24 cellular contexts compared by ENCODE assay signal in genomic region chr4:78213218-78213617, GRCh38.
DNase-seq lines count a peak whose midpoint lies in the region; ATAC-seq, FAIRE-seq and TF ChIP-seq lines count a peak whose summit lies in the region.
"Had no signal": no experiment of that assay in that cellular context is flagged by ENCODE, and none has a peak within 500 bp of the region (broad histone marks: within the 10 kb centered on the region; RNA-seq: fewer than 3 reads in every experiment).

No MANE protein-coding gene starts in this region.

- H4K20me1 ChIP-seq in HepG2 (ENCODE audit: insufficient read depth, low read length): no peaks in the 10 kb centered on the region

- H3K4me1 Mint-ChIP-seq in CD8-positive, alpha-beta memory T cell: no peaks in the 10 kb centered on the region
- H3K4me1 Mint-ChIP-seq: CD4-positive, CD25-positive, alpha-beta regulatory T cell; stimulated activated effector memory CD8-positive, alpha-beta T cell treated with anti-CD3 and anti-CD28 coated beads, Interleukin-12 subunit alpha, Interleukin-12 subunit beta, amount 100 ng/mL, for 72 hours had no signal

- no peaks in the 10 kb centered on the region for H3K9me3 ChIP-seq in HepG2 (ENCODE audit: low read length)
- H3K9me3 ChIP-seq in right lobe of liver: no peaks in the 10 kb centered on the region
- H3K9me3 ChIP-seq in CD8-positive, alpha-beta memory T cell (ENCODE audit: low read length): no peaks in the 10 kb centered on the region
- H3K9me3 ChIP-seq in upper lobe of left lung: no peaks in the 10 kb centered on the region
- H3K9me3 ChIP-seq: heart left ventricle, sigmoid colon had no signal

- peaks cover 31% of the 10 kb centered on the region for H3K4me1 ChIP-seq in HepG2 (ENCODE audit: insufficient read depth, low read length)
- no peaks in the 10 kb centered on the region for H3K4me1 ChIP-seq in right lobe of liver
- no peaks in the 10 kb centered on the region for H3K4me1 ChIP-seq in CD8-positive, alpha-beta memory T cell (ENCODE audit: insufficient read depth, low read length)
- no peaks in the 10 kb centered on the region for H3K4me1 ChIP-seq in upper lobe of left lung
- H3K4me1 ChIP-seq: heart left ventricle, parathyroid adenoma had no signal

- POLR2A ChIA-PET in HepG2 (lab: Yijun Ruan, JAX): no interaction called here
- POLR2A ChIA-PET in CD8-positive, alpha-beta memory T cell (lab: Charles Lee): no interaction called here

- H3K4me3 ChIP-seq in HepG2 (replicated peaks in 1 of 3; ENCODE audit: insufficient read depth in 1 of 3, low read depth in 2 of 3, low read length in 3 of 3): no peak overlapping the region
- H3K4me3 ChIP-seq in right lobe of liver: no peak overlapping the region
- no peak overlapping the region for H3K4me3 ChIP-seq in CD8-positive, alpha-beta memory T cell (ENCODE audit: low read length)
- H3K4me3 ChIP-seq in upper lobe of left lung: no peak overlapping the region
- H3K4me3 ChIP-seq: cardiac muscle cell, heart left ventricle, sigmoid colon had no signal

- no peak overlapping the region for H2AFZ ChIP-seq in HepG2 (ENCODE audit: low read length)
- H2AFZ ChIP-seq: parathyroid adenoma had no signal

- no peak overlapping the region for H3K27ac ChIP-seq in HepG2 (ENCODE audit: extremely low read length, insufficient read depth, low read length)
- no peak overlapping the region for H3K27ac ChIP-seq in right lobe of liver
- no peak overlapping the region for H3K27ac ChIP-seq in CD8-positive, alpha-beta memory T cell (ENCODE audit: low read depth, low read length)
- no peak overlapping the region for H3K27ac ChIP-seq in upper lobe of left lung
- H3K27ac ChIP-seq: cardiac muscle cell, heart left ventricle, parathyroid adenoma, WERI-Rb-1 had no signal

- no TSS peak for BruUV-seq in HepG2 (replicated peaks; lab: Mats Ljungman, UMichigan)

- H3K27me3 ChIP-seq in HepG2 (ENCODE audit: control insufficient read depth in 1 of 2, insufficient read depth in 2 of 2, low read length in 2 of 2) (no peaks in the 10 kb centered on the region), right lobe of liver (no peaks in the 10 kb centered on the region), upper lobe of left lung (no peaks in the 10 kb centered on the region)
- no peaks in the 10 kb centered on the region for H3K27me3 ChIP-seq in CD8-positive, alpha-beta memory T cell (ENCODE audit: insufficient read depth, low read length, poor library complexity, severe bottlenecking)
- H3K27me3 ChIP-seq: cardiac muscle cell, heart left ventricle, sigmoid colon had no signal

- no peak overlapping the region for H3K4me3 Mint-ChIP-seq in CD8-positive, alpha-beta memory T cell
- H3K4me3 Mint-ChIP-seq: CD4-positive, CD25-positive, alpha-beta regulatory T cell; dendritic cell treated with granulocyte-macrophage colony-stimulating factor and Interleukin-4, amounts not matched to agents 40 ng/mL and 50 ng/mL, for 4 days; nephron; stimulated activated effector memory CD8-positive, alpha-beta T cell treated with anti-CD3 and anti-CD28 coated beads, Interleukin-12 subunit alpha, Interleukin-12 subunit beta, amount 100 ng/mL, for 72 hours had no signal

- TF ChIP-seq POLR2A in HepG2 (IDR thresholded peaks at IDR 0.05; ENCODE audit: insufficient read depth in 1 of 2, low read depth in 2 of 2, low read length in 2 of 2) (no peak), right lobe of liver (IDR thresholded peaks at IDR 0.05) (no peak), upper lobe of left lung (IDR thresholded peaks at IDR 0.05) (no peak)

- H3K36me3 ChIP-seq in HepG2 (replicated peaks in 1 of 2; ENCODE audit: control insufficient read depth in 1 of 2, insufficient read depth in 2 of 2, low read length in 2 of 2) (no peaks in the 10 kb centered on the region; a peak in 1 of 5 replicates), right lobe of liver (no peaks in the 10 kb centered on the region), upper lobe of left lung (no peaks in the 10 kb centered on the region)
- H3K36me3 ChIP-seq in CD8-positive, alpha-beta memory T cell (ENCODE audit: insufficient read depth, low read length): no peaks in the 10 kb centered on the region
- H3K36me3 ChIP-seq: cardiac muscle cell, heart left ventricle, sigmoid colon, WERI-Rb-1 had no signal

- ATAC-seq in HepG2 (no peak), right lobe of liver (no peak), upper lobe of left lung (ENCODE audit: low FRiP score in 2 of 2) (no peak)
- ATAC-seq: heart left ventricle; stimulated activated effector memory CD8-positive, alpha-beta T cell treated with anti-CD3 and anti-CD28 coated beads, Interleukin-12 subunit alpha, Interleukin-12 subunit beta, amount 100 ng/mL, for 72 hours had no signal

- intact Hi-C loops in HepG2 (cut with micrococcal nuclease; ENCODE audit: unreplicated experiment): no loop called here
- intact Hi-C loops in right lobe of liver (cut with DNase I): no loop called here

- TF ChIP-seq RAD21 in HepG2 (CRISPR knock-in tag; IDR thresholded peaks at IDR 0.05): no peak

- no peak overlapping the region for H3K27ac Mint-ChIP-seq in CD8-positive, alpha-beta memory T cell
- H3K27ac Mint-ChIP-seq: CD4-positive, CD25-positive, alpha-beta regulatory T cell; dendritic cell treated with granulocyte-macrophage colony-stimulating factor and Interleukin-4, amounts not matched to agents 40 ng/mL and 50 ng/mL, for 4 days; nephron; stimulated activated effector memory CD8-positive, alpha-beta T cell treated with anti-CD3 and anti-CD28 coated beads, Interleukin-12 subunit alpha, Interleukin-12 subunit beta, amount 100 ng/mL, for 72 hours had no signal

- CTCF ChIA-PET in HepG2 (lab: Yijun Ruan, JAX; ENCODE audit: low intra/inter-chr PET ratio, low total read pairs): no interaction called here
- CTCF ChIA-PET in CD8-positive, alpha-beta memory T cell (lab: Charles Lee): no interaction called here

- no peaks in the 10 kb centered on the region for H3K36me3 Mint-ChIP-seq in CD8-positive, alpha-beta memory T cell
- H3K36me3 Mint-ChIP-seq: CD4-positive, CD25-positive, alpha-beta regulatory T cell; stimulated activated effector memory CD8-positive, alpha-beta T cell treated with anti-CD3 and anti-CD28 coated beads, Interleukin-12 subunit alpha, Interleukin-12 subunit beta, amount 100 ng/mL, for 72 hours had no signal

- in situ Hi-C loops in HepG2 (cut with HindIII; ENCODE audit: extremely low pct_ligation_motif_present, low pct_unique_long_range_greater_than_20kb) (no loop called here), ACHN (cut with HindIII; ENCODE audit: low pct_ligation_motif_present, low pct_unique_long_range_greater_than_20kb, low sequenced_read_pairs) (no loop called here)

- no peak for FAIRE-seq in HepG2 (lab: Jason Lieb, UNC)
- FAIRE-seq: RCC 7860 had no signal

- TF ChIP-seq EP300 in HepG2 (IDR thresholded peaks at IDR 0.05; ENCODE audit: low read depth in 2 of 2, low read length in 2 of 2) (no peak), HepG2 (CRISPR knock-in tag; IDR thresholded peaks at IDR 0.05; ENCODE audit: borderline replicate concordance) (no peak), upper lobe of left lung (IDR thresholded peaks at IDR 0.05) (no peak)

- DNase-seq in HepG2 (ENCODE audit: low spot score) (no peak), right lobe of liver (no peak), NCI-H187 (lab: John Stamatoyannopoulos, UW) (peak; percentile 59 to 62), NCI-H510A treated with DMSO at 0.1 percent for 48 hours (lab: John Stamatoyannopoulos, UW) (peak; percentile 79), upper lobe of left lung (no peak), NCI-H1048 (lab: John Stamatoyannopoulos, UW) (no peak), ACHN (no peak)
- DNase-seq in CD8-positive, alpha-beta memory T cell: no peak
- DNase-seq: activated CD4-positive, alpha-beta T cell treated with anti-CD3 and anti-CD28 coated beads, Interleukin-2, amount 50 U/mL, for 48 hours; activated gamma-delta T cell; activated T-cell treated with anti-CD3 and anti-CD28 coated beads for 4 hours; CD4-positive, CD25-positive, alpha-beta regulatory T cell; heart left ventricle; Karpas-422; midbrain; NCI-H1694 treated with DMSO at 0.1 percent for 48 hours; sigmoid colon; WERI-Rb-1 had no signal

- no peak overlapping the region for H3K9ac ChIP-seq in HepG2 (ENCODE audit: insufficient read depth, low read depth, low read length)
- H3K9ac ChIP-seq: parathyroid adenoma had no signal

- H3K27me3 Mint-ChIP-seq in CD8-positive, alpha-beta memory T cell: no peaks in the 10 kb centered on the region
- H3K27me3 Mint-ChIP-seq: CD4-positive, CD25-positive, alpha-beta regulatory T cell; dendritic cell treated with granulocyte-macrophage colony-stimulating factor and Interleukin-4, amounts not matched to agents 40 ng/mL and 50 ng/mL, for 4 days had no signal

- peaks cover 0 to 3% (median 0%) of the 10 kb centered on the region in 5 donors for H3K9me3 Mint-ChIP-seq in CD8-positive, alpha-beta memory T cell
- H3K9me3 Mint-ChIP-seq: dendritic cell treated with granulocyte-macrophage colony-stimulating factor and Interleukin-4, amounts not matched to agents 40 ng/mL and 50 ng/mL, for 4 days; nephron; stimulated activated effector memory CD8-positive, alpha-beta T cell treated with anti-CD3 and anti-CD28 coated beads, Interleukin-12 subunit alpha, Interleukin-12 subunit beta, amount 100 ng/mL, for 72 hours had no signal

- TF ChIP-seq CTCF in HepG2 (CRISPR knock-in tag; IDR thresholded peaks at IDR 0.05): no peak
- no peak for TF ChIP-seq CTCF in right lobe of liver (IDR thresholded peaks at IDR 0.05)
- no peak for TF ChIP-seq CTCF in upper lobe of left lung (IDR thresholded peaks at IDR 0.05)

- peaks cover 9% of the 10 kb centered on the region for H3K79me2 ChIP-seq in HepG2 (ENCODE audit: insufficient read depth, low read length)
- H3K79me2 ChIP-seq: parathyroid adenoma had no signal

- H3K4me2 ChIP-seq in HepG2 (ENCODE audit: low read depth, low read length): no peak overlapping the region

- WGBS in HepG2 (ENCODE audit: low lambda C conversion rate): 88% methylated on average over 3 of the region's 3 CpGs
- WGBS in right lobe of liver (ENCODE audit: insufficient coverage, low coverage, low lambda C conversion rate, missing lambda C conversion rate): 20% methylated on average over 3 of the region's 3 CpGs
- 32 to 43% methylated on average over 3 of the region's 3 CpGs for WGBS in upper lobe of left lung, 2 donors

TF ChIP-seq in HepG2, 621 proteins besides CTCF, POLR2A, EP300 and RAD21 (continues in another document):
- no peak for TF ChIP-seq ARNT (IDR thresholded peaks at IDR 0.05)
- TF ChIP-seq, protein P1, sequence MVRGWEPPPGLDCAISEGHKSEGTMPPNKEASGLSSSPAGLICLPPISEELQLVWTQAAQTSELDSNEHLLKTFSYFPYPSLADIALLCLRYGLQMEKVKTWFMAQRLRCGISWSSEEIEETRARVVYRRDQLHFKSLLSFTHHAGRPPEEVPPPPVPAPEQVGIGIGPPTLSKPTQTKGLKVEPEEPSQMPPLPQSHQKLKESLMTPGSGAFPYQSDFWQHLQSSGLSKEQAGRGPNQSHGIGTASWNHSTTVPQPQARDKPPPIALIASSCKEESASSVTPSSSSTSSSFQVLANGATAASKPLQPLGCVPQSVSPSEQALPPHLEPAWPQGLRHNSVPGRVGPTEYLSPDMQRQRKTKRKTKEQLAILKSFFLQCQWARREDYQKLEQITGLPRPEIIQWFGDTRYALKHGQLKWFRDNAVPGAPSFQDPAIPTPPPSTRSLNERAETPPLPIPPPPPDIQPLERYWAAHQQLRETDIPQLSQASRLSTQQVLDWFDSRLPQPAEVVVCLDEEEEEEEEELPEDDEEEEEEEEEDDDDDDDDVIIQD (CRISPR knock-in tag; IDR thresholded peaks at IDR 0.05; ENCODE audit: low read depth): peak; percentile 43; the same call in 1 of the 2 replicates

Comparison
In these comparisons a context has a peak if more than half of its experiments do, and no peak if none do; other contexts are left out.
1. DNase-seq: peak in NCI-H187 (2 of 2) and NCI-H510A treated with DMSO at 0.1 percent for 48 hours (single experiment); none in HepG2 (single experiment), right lobe of liver (0 of 3), CD8-positive, alpha-beta memory T cell (0 of 5), upper lobe of left lung (0 of 2), NCI-H1048 (single experiment) and ACHN (single experiment).